13 cellular contexts compared by ENCODE assay signal in genomic region chr5:101728933-101729332, GRCh38.
DNase-seq lines count a peak whose midpoint lies in the region; ATAC-seq and TF ChIP-seq lines count a peak whose summit lies in the region.
"Had no signal": no experiment of that assay in that cellular context is flagged by ENCODE, and none has a peak within 500 bp of the region (broad histone marks: within the 10 kb centered on the region; RNA-seq: fewer than 3 reads in every experiment).

No MANE protein-coding gene starts in this region.

- ATAC-seq in GM19328 (IDR thresholded peaks at IDR 0.05; ENCODE audit: unreplicated experiment) (no peak), HG02610 (IDR thresholded peaks at IDR 0.05; ENCODE audit: unreplicated experiment) (no peak)
- ATAC-seq: activated CD4-positive, alpha-beta T cell treated with anti-CD3 and anti-CD28 coated beads for 36 hours; lower lobe of right lung had no signal

- TF ChIP-seq CTCF in LNCAP (IDR thresholded peaks at IDR 0.05), result peak; percentile 44; the same call in 1 of the 2 replicates

- DNase-seq in NCI-H748 (lab: John Stamatoyannopoulos, UW; ENCODE audit: unreplicated experiment) (peak; percentile 18), NCI-H748 treated with DMSO at 0.1 percent for 48 hours (lab: John Stamatoyannopoulos, UW) (no peak), SW480 (ENCODE audit: low spot score) (peak; percentile 13), pons (ENCODE audit: low spot score) (peak; percentile 5), NCI-H1048 (lab: John Stamatoyannopoulos, UW) (no peak)
- DNase-seq: activated CD4-positive, alpha-beta T cell treated with anti-CD3 and anti-CD28 coated beads for 36 hours; foreskin fibroblast; Karpas-422; lower lobe of right lung; trophoblast cell had no signal

Comparison
In these comparisons a context has a peak if more than half of its experiments do, and no peak if none do; other contexts are left out.
1. DNase-seq: peak in NCI-H748 (single experiment), SW480 (single experiment) and pons (single experiment); none in NCI-H748 treated with DMSO at 0.1 percent for 48 hours (single experiment) and NCI-H1048 (single experiment).